ENCODE assay signal across 12 cellular contexts in genomic region chr3:177491301-177492031, GRCh38.
A peak's percentile ranks its signal among the peaks of the same experiment; 100 is the strongest.
DNase-seq lines count a peak whose midpoint lies in the region; ATAC-seq and TF ChIP-seq lines count a peak whose summit lies in the region.
"Had no signal": no experiment of that assay in that cellular context is flagged by ENCODE, and none has a peak within 500 bp of the region (broad histone marks: within the 10 kb centered on the region; RNA-seq: fewer than 3 reads in every experiment).

No MANE protein-coding gene starts in this region.

- no peaks in the 10 kb centered on the region for H3K27me3 ChIP-seq in transverse colon

- in situ Hi-C loops in transverse colon (cut with MboI; ENCODE audit: low pct_ligation_motif_present in 1 of 4, low pct_unique_long_range_greater_than_20kb in 1 of 4, low sequenced_read_pairs in 3 of 4), result no loop called here
- in situ Hi-C loops in ACHN (cut with HindIII; ENCODE audit: low pct_ligation_motif_present, low pct_unique_long_range_greater_than_20kb, low sequenced_read_pairs), result no loop called here

- WGBS in transverse colon (ENCODE audit: low coverage in 1 of 2), 2 donors, result 50 to 62% methylated on average over 7 of the region's 7 CpGs

- H3K4me3 ChIP-seq in transverse colon, result no peak overlapping the region

- no peaks in the 10 kb centered on the region for H3K36me3 ChIP-seq in transverse colon
- H3K36me3 ChIP-seq: WERI-Rb-1 had no signal

- H3K27ac ChIP-seq in cingulate gyrus (ENCODE audit: low read depth, low read length) (peak overlapping the region; percentile 80), transverse colon (peak overlapping the region in 3 of 4 donors; percentile 2 to 25 (median 7))
- H3K27ac ChIP-seq: WERI-Rb-1 had no signal

- ATAC-seq in left lobe of liver (peak; percentile 38), GM18498 (IDR thresholded peaks at IDR 0.05; ENCODE audit: unreplicated experiment) (no peak), HG03460 (IDR thresholded peaks at IDR 0.05; ENCODE audit: unreplicated experiment) (no peak)

- DNase-seq in NCI-H510A treated with DMSO at 0.1 percent for 48 hours (lab: John Stamatoyannopoulos, UW) (peak; percentile 14), NCI-H510A (lab: John Stamatoyannopoulos, UW) (no peak), left lobe of liver (ENCODE audit: low spot score) (no peak), transverse colon (no peak), ACHN (no peak)
- DNase-seq: activated naive CD8-positive, alpha-beta T cell treated with anti-CD3 and anti-CD28 coated beads, Interleukin-2, amount 10 ng/mL, durations not matched to agents 7 days and 5 days; H7; NCI-H446; WERI-Rb-1 had no signal

- intact Hi-C loops in transverse colon (cut with DNase I; ENCODE audit: low total_unique reads), result no loop called here

- H3K9me3 ChIP-seq in transverse colon, result no peaks in the 10 kb centered on the region

- TF ChIP-seq CTCF in transverse colon (IDR thresholded peaks at IDR 0.05), result no peak

- no peak for TF ChIP-seq POLR2A in transverse colon (IDR thresholded peaks at IDR 0.05)

- no peak for TF ChIP-seq EP300 in transverse colon (IDR thresholded peaks at IDR 0.05; ENCODE audit: low read depth)

- peaks cover 0 to 5% (median 2%) of the 10 kb centered on the region in 4 donors for H3K4me1 ChIP-seq in transverse colon
